ENCODE assay signal across 8 cellular contexts in genomic region chr12:54725233-54725843, GRCh38.
A peak's percentile ranks its signal among the peaks of the same experiment; 100 is the strongest.
DNase-seq lines count a peak whose midpoint lies in the region; ATAC-seq and TF ChIP-seq lines count a peak whose summit lies in the region.

No MANE protein-coding gene starts in this region.

- in situ Hi-C loops in brain microvascular endothelial cell (cut with HindIII; ENCODE audit: low pct_ligation_motif_present, low sequenced_read_pairs), result no loop called here

- no peak overlapping the region for H2BK5ac ChIP-seq in mesenchymal stem cell (ENCODE audit: low read depth, low read length, poor library complexity, severe bottlenecking)

- no peak for DNase-seq in DND-41
- peak; percentile 15 for DNase-seq in M059J (ENCODE audit: low read depth)
- DNase-seq in brain microvascular endothelial cell, result peak; percentile 11
- peak; percentile 20 for DNase-seq in mesenchymal stem cell
- no peak for DNase-seq in DMS79 (lab: John Stamatoyannopoulos, UW)

- no peak overlapping the region for H3K18ac ChIP-seq in mesenchymal stem cell (ENCODE audit: low read depth in 1 of 2, low read length in 2 of 2)

- H3K79me1 ChIP-seq in mesenchymal stem cell (replicated peaks; ENCODE audit: low read length, poor library complexity, severe bottlenecking), result no peaks in the 10 kb centered on the region

- no peak overlapping the region for H2AK5ac ChIP-seq in mesenchymal stem cell (ENCODE audit: low read length, severe bottlenecking)

- no peaks in the 10 kb centered on the region for H3K79me2 ChIP-seq in DND-41 (ENCODE audit: insufficient read depth, low read length)

- H3K4me2 ChIP-seq in DND-41 (ENCODE audit: insufficient read depth, low read length) (no peak overlapping the region), mesenchymal stem cell (ENCODE audit: low read length, poor library complexity, severe bottlenecking) (no peak overlapping the region)

- H2AFZ ChIP-seq in DND-41 (ENCODE audit: low read depth, low read length) (no peak overlapping the region), mesenchymal stem cell (ENCODE audit: low read depth, low read length) (no peak overlapping the region)

- ATAC-seq in DND-41 (ENCODE audit: insufficient read depth, low read depth) (peak; percentile 37; the same call in 1 of the 3 replicates), HG03175 (IDR thresholded peaks at IDR 0.05; ENCODE audit: unreplicated experiment) (no peak), GM19328 (IDR thresholded peaks at IDR 0.05; ENCODE audit: unreplicated experiment) (no peak), GM18907 (IDR thresholded peaks at IDR 0.05; ENCODE audit: unreplicated experiment) (no peak)

- H4K20me1 ChIP-seq in DND-41 (ENCODE audit: insufficient read depth, low read length), result no peaks in the 10 kb centered on the region

- H3K4me3 ChIP-seq in DND-41 (ENCODE audit: low read depth in 1 of 2, low read length in 2 of 2) (no peak overlapping the region), brain microvascular endothelial cell (ENCODE audit: low read depth, low read length) (no peak overlapping the region), mesenchymal stem cell (ENCODE audit: insufficient read depth in 1 of 2, low read depth in 1 of 2, low read length in 2 of 2) (no peak overlapping the region)

- H3K4me1 ChIP-seq in DND-41 (ENCODE audit: insufficient read depth, low read length), result no peaks in the 10 kb centered on the region
- H3K4me1 ChIP-seq in mesenchymal stem cell (ENCODE audit: control insufficient read depth, insufficient read depth, low read depth, low read length), result no peaks in the 10 kb centered on the region

- 31% methylated on average over 5 of the region's 5 CpGs for WGBS in mesenchymal stem cell

- H3K27me3 ChIP-seq in DND-41 (ENCODE audit: insufficient read depth, low read length, poor library complexity) (peaks cover 30% of the 10 kb centered on the region), brain microvascular endothelial cell (replicated peaks) (no peaks in the 10 kb centered on the region), mesenchymal stem cell (ENCODE audit: control insufficient read depth in 1 of 2, insufficient read depth in 1 of 2, low read length in 2 of 2) (peaks cover 0 to 13% of the 10 kb centered on the region in 2 experiments)

- H4K8ac ChIP-seq in mesenchymal stem cell (ENCODE audit: low read length), result no peak overlapping the region

- H3K27ac ChIP-seq in DND-41 (ENCODE audit: low read length) (no peak overlapping the region), brain microvascular endothelial cell (no peak overlapping the region), mesenchymal stem cell (ENCODE audit: low read length, poor library complexity, severe bottlenecking) (no peak overlapping the region)

- no peak overlapping the region for H3K4ac ChIP-seq in mesenchymal stem cell (ENCODE audit: low read depth in 1 of 2, low read length in 2 of 2)

- H2BK12ac ChIP-seq in mesenchymal stem cell (ENCODE audit: low read length in 2 of 2), result no peak overlapping the region

- no peak overlapping the region for H2BK120ac ChIP-seq in mesenchymal stem cell (ENCODE audit: low read depth, low read length)

- H3K9ac ChIP-seq in DND-41 (ENCODE audit: low read depth, low read length) (no peak overlapping the region), mesenchymal stem cell (ENCODE audit: low read length) (no peak overlapping the region)

- TF ChIP-seq CTCF in DND-41 (IDR thresholded peaks at IDR 0.05; ENCODE audit: borderline replicate concordance, extremely low read depth, low read length, poor library complexity, severe bottlenecking), result peak; percentile 53
- TF ChIP-seq CTCF in brain microvascular endothelial cell (IDR thresholded peaks at IDR 0.05; ENCODE audit: low read depth, low read length, missing control alignments), result peak; percentile 40

- no peak overlapping the region for H4K91ac ChIP-seq in mesenchymal stem cell (ENCODE audit: low read length)

- H2BK15ac ChIP-seq in mesenchymal stem cell (ENCODE audit: low read depth, poor library complexity, severe bottlenecking), result no peak overlapping the region

- H3K23ac ChIP-seq in mesenchymal stem cell (ENCODE audit: low read length in 2 of 2), result no peak overlapping the region

- no peak overlapping the region for H3K14ac ChIP-seq in mesenchymal stem cell (ENCODE audit: low read length in 2 of 2)

- H3K36me3 ChIP-seq in DND-41 (ENCODE audit: insufficient read depth, low read length) (no peaks in the 10 kb centered on the region), brain microvascular endothelial cell (replicated peaks) (no peaks in the 10 kb centered on the region), mesenchymal stem cell (ENCODE audit: control insufficient read depth in 1 of 2, insufficient read depth in 2 of 2, low read depth in 1 of 2, low read length in 2 of 2) (no peaks in the 10 kb centered on the region)

- H3K9me3 ChIP-seq in DND-41 (ENCODE audit: insufficient read depth, low read length, severe bottlenecking) (no peaks in the 10 kb centered on the region), mesenchymal stem cell (ENCODE audit: control insufficient read depth, low read length) (no peaks in the 10 kb centered on the region)

Comparison
In these comparisons a context has a peak if more than half of its experiments do, and no peak if none do; other contexts are left out.
1. DNase-seq: peak in M059J (single experiment), brain microvascular endothelial cell (single experiment) and mesenchymal stem cell (single experiment); none in DND-41 (single experiment) and DMS79 (single experiment).